21 cellular contexts compared by ENCODE assay signal in the genomic region with DNA sequence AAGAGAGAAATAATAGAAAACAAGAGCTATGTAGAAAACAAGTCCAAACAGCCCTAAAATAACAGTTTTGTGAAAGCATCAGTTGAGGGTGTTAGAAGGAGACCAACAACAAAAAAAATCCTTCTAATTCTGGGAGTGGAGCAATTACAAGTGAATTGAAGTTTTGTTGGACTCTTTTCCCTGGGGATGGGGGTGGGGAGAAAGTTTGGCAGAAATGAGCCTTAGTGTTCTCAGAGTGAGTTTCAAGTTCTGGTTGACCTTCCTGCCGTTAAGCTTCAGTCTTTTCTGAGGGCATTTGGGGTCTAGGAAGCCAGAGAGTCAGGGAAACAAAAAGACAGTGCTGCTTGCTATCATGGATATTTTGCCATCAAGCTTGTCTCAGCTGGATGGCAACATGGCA.
DNase-seq lines count a peak whose midpoint lies in the region; ATAC-seq and TF ChIP-seq lines count a peak whose summit lies in the region.
"Had no signal": no experiment of that assay in that cellular context is flagged by ENCODE, and none has a peak within 500 bp of the region (broad histone marks: within the 10 kb centered on the region; RNA-seq: fewer than 3 reads in every experiment).

No MANE protein-coding gene starts in this region.

- H2AFZ ChIP-seq in GM23338 = no peak overlapping the region
- H2AFZ ChIP-seq: PC-9 had no signal

- no peak overlapping the region for H3K9ac ChIP-seq in SK-N-MC (ENCODE audit: insufficient read length)

- no peak overlapping the region for H3K4me3 Mint-ChIP-seq in nephron progenitor cell
- no peak overlapping the region for H3K4me3 Mint-ChIP-seq in GM23338
- H3K4me3 Mint-ChIP-seq: B cell, CD14-positive monocyte had no signal

- H3K4me1 ChIP-seq in GM23338 (ENCODE audit: insufficient read depth) = no peaks in the 10 kb centered on the region

- no peaks in the 10 kb centered on the region; the same call in 1 of the 2 replicates for H4K20me1 ChIP-seq in GM23338 (replicated peaks; ENCODE audit: insufficient read depth)

- H3K27me3 Mint-ChIP-seq in nephron progenitor cell (ENCODE audit: low read depth, poor library complexity) (no peaks in the 10 kb centered on the region), GM23338 (ENCODE audit: insufficient read depth, low read depth, poor library complexity) (no peaks in the 10 kb centered on the region)

- H3K36me3 ChIP-seq in SK-N-MC (ENCODE audit: insufficient read depth, low read length) (no peaks in the 10 kb centered on the region), GM23338 (ENCODE audit: insufficient read depth) (no peaks in the 10 kb centered on the region)

- no peak overlapping the region for H3K4me2 ChIP-seq in GM23338
- H3K4me2 ChIP-seq: PC-9 had no signal

- no peaks in the 10 kb centered on the region for H3K9me2 ChIP-seq in GM23338 (ENCODE audit: insufficient read depth)

- TF ChIP-seq CTCF in nephron progenitor cell (IDR thresholded peaks at IDR 0.05) (no peak), GM23338 (conservative IDR thresholded peaks at IDR 0.05; ENCODE audit: low read depth in 2 of 2) (no peak)

- H3K9me3 Mint-ChIP-seq in nephron progenitor cell = no peaks in the 10 kb centered on the region
- no peaks in the 10 kb centered on the region for H3K9me3 Mint-ChIP-seq in GM23338

- intact Hi-C loops in left cardiac atrium (cut with DNase I) = no loop called here

- H3F3A ChIP-seq in GM23338 (replicated peaks; ENCODE audit: low read depth) = no peaks in the 10 kb centered on the region

- H3K36me3 Mint-ChIP-seq in nephron progenitor cell (ENCODE audit: low read depth) = peaks cover 11% of the 10 kb centered on the region
- H3K36me3 Mint-ChIP-seq in GM23338 (ENCODE audit: low read depth) = no peaks in the 10 kb centered on the region
- H3K36me3 Mint-ChIP-seq: CD14-positive monocyte had no signal

- H3K79me2 ChIP-seq in GM23338 (replicated peaks; ENCODE audit: insufficient read depth) = no peaks in the 10 kb centered on the region

- H3K4me1 Mint-ChIP-seq in nephron progenitor cell (peaks cover 41% of the 10 kb centered on the region), GM23338 (peaks cover 4% of the 10 kb centered on the region; the same call in 2 of the 3 replicates)
- H3K4me1 Mint-ChIP-seq: B cell, CD14-positive monocyte had no signal

- H3K27ac Mint-ChIP-seq in nephron progenitor cell = peak overlapping the region; percentile 52
- no peak overlapping the region for H3K27ac Mint-ChIP-seq in GM23338
- H3K27ac Mint-ChIP-seq: B cell, CD14-positive monocyte had no signal

- no peaks in the 10 kb centered on the region for H3K27me3 ChIP-seq in GM23338 (ENCODE audit: insufficient read depth)

- H3K9me3 ChIP-seq in SK-N-MC (ENCODE audit: low read depth, low read length) = no peaks in the 10 kb centered on the region

- H3K4me3 ChIP-seq in SK-N-MC = peak overlapping the region; percentile 23; the same call in 1 of the 2 replicates
- no peak overlapping the region for H3K4me3 ChIP-seq in GM23338
- H3K4me3 ChIP-seq: PC-9 had no signal

- H3K27ac ChIP-seq in SK-N-MC = peak overlapping the region; percentile 85
- no peak overlapping the region for H3K27ac ChIP-seq in GM23338 (ENCODE audit: low read depth)
- H3K27ac ChIP-seq: HL-60, PC-9, RWPE1 had no signal

- peak; percentile 26 to 63 for ATAC-seq in left cardiac atrium
- ATAC-seq in GM23338 = no peak

- peak; percentile 39 for DNase-seq in Ammon's horn (ENCODE audit: low spot score)
- no peak for DNase-seq in SK-N-MC (ENCODE audit: low read depth, low spot score)
- peak; percentile 44 for DNase-seq in left cardiac atrium
- DNase-seq in nephron progenitor cell = no peak
- DNase-seq in activated CD8-positive, alpha-beta memory T cell treated with anti-CD3 and anti-CD28 coated beads for 24 hours = no peak
- no peak for DNase-seq in effector CD8-positive, alpha-beta T cell (lab: John Stamatoyannopoulos, UW)
- DNase-seq in NCI-H524 treated with DMSO at 0.1 percent for 48 hours (lab: John Stamatoyannopoulos, UW) = no peak
- DNase-seq in GM23338 (ENCODE audit: low spot score) = no peak
- DNase-seq: DMS79 treated with DMSO at 0.1 percent for 48 hours, KBM-7, NCI-H1092 treated with DMSO at 0.1 percent for 48 hours, NCI-H146, NCI-H2029, NCI-H2227 treated with DMSO at 0.1 percent for 48 hours, NCI-H510A, NCI-H748 treated with DMSO at 0.1 percent for 48 hours, PC-9 had no signal

TF ChIP-seq in GM23338, 12 proteins besides CTCF, POLR2A, EP300 and RAD21 (continues in another document):
- TF ChIP-seq JUNB (IDR thresholded peaks at IDR 0.05; ENCODE audit: unreplicated experiment) (no peak), ZNF114 (CRISPR knock-in tag; IDR thresholded peaks at IDR 0.05) (no peak), STAT1 (IDR thresholded peaks at IDR 0.05; ENCODE audit: unreplicated experiment) (no peak), CREB1 (CRISPR knock-in tag; IDR thresholded peaks at IDR 0.05; ENCODE audit: low read depth) (no peak), EZH2 (IDR thresholded peaks at IDR 0.05; ENCODE audit: low read depth, unreplicated experiment) (no peak), ZNF331 (CRISPR knock-in tag; IDR thresholded peaks at IDR 0.05; ENCODE audit: low read depth) (no peak)
- TF ChIP-seq, protein P1, sequence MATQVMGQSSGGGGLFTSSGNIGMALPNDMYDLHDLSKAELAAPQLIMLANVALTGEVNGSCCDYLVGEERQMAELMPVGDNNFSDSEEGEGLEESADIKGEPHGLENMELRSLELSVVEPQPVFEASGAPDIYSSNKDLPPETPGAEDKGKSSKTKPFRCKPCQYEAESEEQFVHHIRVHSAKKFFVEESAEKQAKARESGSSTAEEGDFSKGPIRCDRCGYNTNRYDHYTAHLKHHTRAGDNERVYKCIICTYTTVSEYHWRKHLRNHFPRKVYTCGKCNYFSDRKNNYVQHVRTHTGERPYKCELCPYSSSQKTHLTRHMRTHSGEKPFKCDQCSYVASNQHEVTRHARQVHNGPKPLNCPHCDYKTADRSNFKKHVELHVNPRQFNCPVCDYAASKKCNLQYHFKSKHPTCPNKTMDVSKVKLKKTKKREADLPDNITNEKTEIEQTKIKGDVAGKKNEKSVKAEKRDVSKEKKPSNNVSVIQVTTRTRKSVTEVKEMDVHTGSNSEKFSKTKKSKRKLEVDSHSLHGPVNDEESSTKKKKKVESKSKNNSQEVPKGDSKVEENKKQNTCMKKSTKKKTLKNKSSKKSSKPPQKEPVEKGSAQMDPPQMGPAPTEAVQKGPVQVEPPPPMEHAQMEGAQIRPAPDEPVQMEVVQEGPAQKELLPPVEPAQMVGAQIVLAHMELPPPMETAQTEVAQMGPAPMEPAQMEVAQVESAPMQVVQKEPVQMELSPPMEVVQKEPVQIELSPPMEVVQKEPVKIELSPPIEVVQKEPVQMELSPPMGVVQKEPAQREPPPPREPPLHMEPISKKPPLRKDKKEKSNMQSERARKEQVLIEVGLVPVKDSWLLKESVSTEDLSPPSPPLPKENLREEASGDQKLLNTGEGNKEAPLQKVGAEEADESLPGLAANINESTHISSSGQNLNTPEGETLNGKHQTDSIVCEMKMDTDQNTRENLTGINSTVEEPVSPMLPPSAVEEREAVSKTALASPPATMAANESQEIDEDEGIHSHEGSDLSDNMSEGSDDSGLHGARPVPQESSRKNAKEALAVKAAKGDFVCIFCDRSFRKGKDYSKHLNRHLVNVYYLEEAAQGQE (IDR thresholded peaks at IDR 0.05; ENCODE audit: unreplicated experiment) = no peak

Comparison
In these comparisons a context has a peak if more than half of its experiments do, and no peak if none do; other contexts are left out.
1. DNase-seq: peak in Ammon's horn (single experiment) and left cardiac atrium (single experiment); none in SK-N-MC (single experiment), nephron progenitor cell (single experiment), activated CD8-positive, alpha-beta memory T cell treated with anti-CD3 and anti-CD28 coated beads for 24 hours (single experiment), effector CD8-positive, alpha-beta T cell (single experiment), NCI-H524 treated with DMSO at 0.1 percent for 48 hours (single experiment) and GM23338 (single experiment).